14 cellular contexts compared by ENCODE assay signal in the genomic region with DNA sequence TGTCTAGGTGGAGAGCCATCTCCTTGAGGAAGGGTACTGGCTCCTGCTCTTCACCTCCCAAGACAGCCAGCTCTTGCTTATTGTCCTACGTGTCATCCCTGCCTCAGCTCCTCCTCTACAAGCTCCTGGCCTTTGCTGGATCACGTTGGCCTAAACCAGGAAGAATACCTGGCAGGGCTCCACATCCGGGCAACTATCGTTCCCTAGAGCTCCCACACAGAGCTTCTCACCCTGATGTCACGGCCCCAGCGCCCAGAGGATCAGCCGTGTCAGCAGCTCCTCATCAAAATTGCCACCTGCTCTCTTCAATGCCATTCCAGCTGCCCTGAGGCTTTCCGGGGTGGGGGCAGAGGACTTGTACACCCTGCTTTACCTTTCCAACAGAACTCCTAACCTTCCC. TPM values are rescaled to one million over a fixed set of nuclear protein-coding genes. Genes with fewer than 3 reads are reported as not detected.
A peak's percentile ranks its signal among the peaks of the same experiment; 100 is the strongest.
DNase-seq lines count a peak whose midpoint lies in the region; ATAC-seq, FAIRE-seq and TF ChIP-seq lines count a peak whose summit lies in the region.
"Had no signal": no experiment of that assay in that cellular context is flagged by ENCODE, and none has a peak within 500 bp of the region (broad histone marks: within the 10 kb centered on the region; RNA-seq: fewer than 3 reads in every experiment).

No MANE protein-coding gene starts in this region.

- H4K8ac ChIP-seq in neuronal stem cell (ENCODE audit: low read depth, low read length): no peak overlapping the region

- no peaks in the 10 kb centered on the region for H3K79me2 ChIP-seq in hepatocyte

- intact Hi-C loops in Right ventricle myocardium inferior (cut with DNase I) (no loop called here), cardiac septum (cut with DNase I) (no loop called here)

- no peak for FAIRE-seq in RCC 7860 (lab: Jason Lieb, UNC)

- CTCF ChIA-PET in activated CD8-positive, alpha-beta T cell treated with anti-CD3 and anti-CD28 coated beads, Interleukin-2, amount 10 ng/mL, durations not matched to agents 7 days and 5 days (lab: Charles Lee): interaction anchor here (1.2 to 2.4 kb wide), 3 partner anchors 25 to 78 kb away, joined by 3 to 8 read pairs (median 3); no protein-coding TSS in a partner anchor

- no peaks in the 10 kb centered on the region for H3K36me3 Mint-ChIP-seq in activated CD8-positive, alpha-beta T cell treated with anti-CD3 and anti-CD28 coated beads, Interleukin-2, amount 10 ng/mL, durations not matched to agents 7 days and 5 days (ENCODE audit: low read depth)
- H3K36me3 Mint-ChIP-seq: activated naive CD4-positive, alpha-beta T cell treated with anti-CD3 and anti-CD28 coated beads, Interleukin-2, amount 50 U/mL, for 24 hours had no signal

- H3K9ac ChIP-seq in neuronal stem cell (ENCODE audit: low read depth, low read length, poor library complexity): no peak overlapping the region

- H3K79me1 ChIP-seq in neuronal stem cell (ENCODE audit: low read depth, low read length): no peaks in the 10 kb centered on the region

- H3K9me3 ChIP-seq in HAP-1 (no peaks in the 10 kb centered on the region), hepatocyte (ENCODE audit: low read depth) (no peaks in the 10 kb centered on the region), neuronal stem cell (replicated peaks in 1 of 2; ENCODE audit: control insufficient read depth in 2 of 2, insufficient read depth in 1 of 2, low read depth in 1 of 2, low read length in 2 of 2) (no peaks in the 10 kb centered on the region)

- 82% methylated on average over 8 of the region's 8 CpGs for WGBS in hepatocyte (ENCODE audit: low lambda C conversion rate, missing lambda C conversion rate)
- no CpG with 5 or more reads among the region's 8 CpGs for WGBS in neuronal stem cell (ENCODE audit: extremely low coverage in 2 of 2, insufficient read length in 2 of 2, insufficient replicate concordance in 1 of 2), 2 donors

- H3K36me3 ChIP-seq in HAP-1 (replicated peaks): no peaks in the 10 kb centered on the region
- no peaks in the 10 kb centered on the region for H3K36me3 ChIP-seq in hepatocyte (replicated peaks; ENCODE audit: insufficient read depth, low read depth)
- H3K36me3 ChIP-seq in neuronal stem cell (replicated peaks in 1 of 2; ENCODE audit: control insufficient read depth in 2 of 2, insufficient read depth in 2 of 2, low read length in 2 of 2): no peaks in the 10 kb centered on the region

- peaks cover 43% of the 10 kb centered on the region for H3K27me3 Mint-ChIP-seq in activated CD8-positive, alpha-beta T cell treated with anti-CD3 and anti-CD28 coated beads, Interleukin-2, amount 10 ng/mL, durations not matched to agents 7 days and 5 days (ENCODE audit: low read depth)
- H3K27me3 Mint-ChIP-seq: activated naive CD4-positive, alpha-beta T cell treated with anti-CD3 and anti-CD28 coated beads, Interleukin-2, amount 50 U/mL, for 24 hours had no signal

- no peak overlapping the region for H2BK120ac ChIP-seq in neuronal stem cell (ENCODE audit: low read depth, low read length)

- H3K4me3 ChIP-seq in HAP-1 (no peak overlapping the region), hepatocyte (no peak overlapping the region), neuronal stem cell (ENCODE audit: low read length in 2 of 2) (no peak overlapping the region)

- peak; percentile 68 for DNase-seq in Right ventricle myocardium inferior (ENCODE audit: missing footprints)
- DNase-seq in cardiac septum (ENCODE audit: low spot score): no peak
- peak; percentile 19 for DNase-seq in RCC 7860 (ENCODE audit: low spot score)
- DNase-seq in foreskin keratinocyte: peak in 1 of 2 donors; percentile 64
- DNase-seq in HAP-1 (ENCODE audit: low spot score in 2 of 2): no peak
- DNase-seq in hepatocyte (ENCODE audit: low spot score): no peak
- no peak for DNase-seq in activated CD8-positive, alpha-beta T cell treated with anti-CD3 and anti-CD28 coated beads, Interleukin-2, amount 10 ng/mL, durations not matched to agents 7 days and 5 days
- DNase-seq in neuronal stem cell (ENCODE audit: low spot score): no peak
- DNase-seq: activated CD4-positive, alpha-beta T cell treated with anti-CD3 and anti-CD28 coated beads, Interleukin-2, amount 50 U/mL, for 4 hours; AML-193; HCEC 1CT; stimulated activated CD8-positive, alpha-beta memory T cell treated with anti-CD3 and anti-CD28 coated beads, Interleukin-4, amount 100 ng/mL, for 48 hours had no signal

- H3K27ac ChIP-seq in foreskin keratinocyte: peak overlapping the region; percentile 34
- no peak overlapping the region for H3K27ac ChIP-seq in hepatocyte
- no peak overlapping the region for H3K27ac ChIP-seq in neuronal stem cell (replicated peaks; ENCODE audit: low read length)

- H3K4me3 Mint-ChIP-seq in activated CD8-positive, alpha-beta T cell treated with anti-CD3 and anti-CD28 coated beads, Interleukin-2, amount 10 ng/mL, durations not matched to agents 7 days and 5 days: no peak overlapping the region
- H3K4me3 Mint-ChIP-seq: activated naive CD4-positive, alpha-beta T cell treated with anti-CD3 and anti-CD28 coated beads, Interleukin-2, amount 50 U/mL, for 24 hours had no signal

- no peak overlapping the region for H3K27ac Mint-ChIP-seq in activated CD8-positive, alpha-beta T cell treated with anti-CD3 and anti-CD28 coated beads, Interleukin-2, amount 10 ng/mL, durations not matched to agents 7 days and 5 days
- H3K27ac Mint-ChIP-seq: activated naive CD4-positive, alpha-beta T cell treated with anti-CD3 and anti-CD28 coated beads, Interleukin-2, amount 50 U/mL, for 24 hours had no signal

- in situ Hi-C loops in HAP-1 (cut with MboI; ENCODE audit: low sequenced_read_pairs): no loop called here

- H2AFZ ChIP-seq in hepatocyte (no peak overlapping the region), neuronal stem cell (ENCODE audit: low read length) (no peak overlapping the region)

- H3K18ac ChIP-seq in neuronal stem cell (ENCODE audit: low read length): no peak overlapping the region

- peaks cover 22% of the 10 kb centered on the region for H3K27me3 ChIP-seq in foreskin keratinocyte
- no peaks in the 10 kb centered on the region for H3K27me3 ChIP-seq in HAP-1 (ENCODE audit: low read depth)
- H3K27me3 ChIP-seq in hepatocyte: peaks cover 3% of the 10 kb centered on the region
- H3K27me3 ChIP-seq in neuronal stem cell (ENCODE audit: control insufficient read depth in 3 of 3, insufficient read depth in 3 of 3, low read depth in 1 of 3, low read length in 3 of 3): peaks cover 0 to 14% (median 0%) of the 10 kb centered on the region in 3 experiments

- no peak overlapping the region for H2AK5ac ChIP-seq in neuronal stem cell (ENCODE audit: low read depth, low read length)

- peaks cover 9% of the 10 kb centered on the region for H3K4me1 ChIP-seq in foreskin keratinocyte
- H3K4me1 ChIP-seq in HAP-1: peaks cover 2% of the 10 kb centered on the region; the same call in 1 of the 2 replicates
- no peaks in the 10 kb centered on the region for H3K4me1 ChIP-seq in hepatocyte (ENCODE audit: insufficient read depth)
- H3K4me1 ChIP-seq in neuronal stem cell (ENCODE audit: control insufficient read depth in 2 of 2, insufficient read depth in 1 of 2, low read depth in 1 of 2, low read length in 2 of 2): peaks cover 7 to 14% of the 10 kb centered on the region in 2 donors

- no peak overlapping the region for H2BK15ac ChIP-seq in neuronal stem cell (ENCODE audit: low read length)

- ATAC-seq in Right ventricle myocardium inferior (no peak), foreskin keratinocyte (peak; percentile 36)
- ATAC-seq in activated CD8-positive, alpha-beta T cell treated with anti-CD3 and anti-CD28 coated beads, Interleukin-2, amount 10 ng/mL, durations not matched to agents 7 days and 5 days: no peak
- ATAC-seq: SK-N-SH treated with all-trans-retinoic acid at 6 μM for 48 hours had no signal

- H3K4me2 ChIP-seq in hepatocyte: no peak overlapping the region
- no peak overlapping the region for H3K4me2 ChIP-seq in neuronal stem cell (ENCODE audit: insufficient read depth, low read length, poor library complexity, severe bottlenecking)

- H3K14ac ChIP-seq in neuronal stem cell (ENCODE audit: low read length): no peak overlapping the region

- TF ChIP-seq CTCF in foreskin keratinocyte (conservative IDR thresholded peaks at IDR 0.05) (no peak), hepatocyte (IDR thresholded peaks at IDR 0.05; ENCODE audit: poor library complexity) (no peak)

- no peaks in the 10 kb centered on the region for H3K9me2 ChIP-seq in hepatocyte (replicated peaks; ENCODE audit: insufficient read depth)

- peaks cover 8% of the 10 kb centered on the region for H3K4me1 Mint-ChIP-seq in activated CD8-positive, alpha-beta T cell treated with anti-CD3 and anti-CD28 coated beads, Interleukin-2, amount 10 ng/mL, durations not matched to agents 7 days and 5 days (ENCODE audit: low read depth)
- H3K4me1 Mint-ChIP-seq: activated naive CD4-positive, alpha-beta T cell treated with anti-CD3 and anti-CD28 coated beads, Interleukin-2, amount 50 U/mL, for 24 hours had no signal

- POLR2A ChIA-PET in activated CD8-positive, alpha-beta T cell treated with anti-CD3 and anti-CD28 coated beads, Interleukin-2, amount 10 ng/mL, durations not matched to agents 7 days and 5 days (lab: Charles Lee): interaction anchor here (0.7 to 1.2 kb wide), 3 partner anchors 12 to 149 kb away, joined by 3 to 5 read pairs (median 4); partner anchors contain the start of gene UBAP2L

- H3K23ac ChIP-seq in neuronal stem cell (ENCODE audit: low read depth, low read length, poor library complexity): no peak overlapping the region

- H3K4ac ChIP-seq in neuronal stem cell (ENCODE audit: low read length): no peak overlapping the region

- H2BK5ac ChIP-seq in neuronal stem cell (ENCODE audit: low read length): no peak overlapping the region

- no peak overlapping the region for H2BK12ac ChIP-seq in neuronal stem cell (ENCODE audit: low read length)

- H3K9me3 Mint-ChIP-seq in activated CD8-positive, alpha-beta T cell treated with anti-CD3 and anti-CD28 coated beads, Interleukin-2, amount 10 ng/mL, durations not matched to agents 7 days and 5 days (ENCODE audit: insufficient read depth): no peaks in the 10 kb centered on the region
- H3K9me3 Mint-ChIP-seq: activated naive CD4-positive, alpha-beta T cell treated with anti-CD3 and anti-CD28 coated beads, Interleukin-2, amount 50 U/mL, for 24 hours had no signal

- H4K20me1 ChIP-seq in hepatocyte (ENCODE audit: insufficient read depth, poor library complexity, severe bottlenecking): no peaks in the 10 kb centered on the region

- H4K91ac ChIP-seq in neuronal stem cell (ENCODE audit: low read depth, low read length, poor library complexity): no peak overlapping the region

RNA-seq across cellular contexts. Expression of gene TPM3, which starts 1.9 kb away (rescaled TPM):
- 102 TPM for total RNA-seq in Right ventricle myocardium inferior
- total RNA-seq in cardiac septum: 364 TPM
- 529 and 545 TPM in 2 replicates for total RNA-seq in foreskin keratinocyte
- polyA plus RNA-seq in foreskin keratinocyte: 310 and 343 TPM in 2 replicates
- 440 and 441 TPM in 2 replicates for total RNA-seq in hepatocyte
- 302 and 321 TPM in 2 replicates for polyA plus RNA-seq in hepatocyte
- 100 to 1,000 TPM; 856 to 880 TPM for total RNA-seq in activated CD8-positive, alpha-beta T cell treated with anti-CD3 and anti-CD28 coated beads, Interleukin-2, amount 10 ng/mL, durations not matched to agents 7 days and 5 days
- 202 TPM for polyA plus RNA-seq in neuronal stem cell (2013, experiment 1 of 2)
- 205 TPM for polyA plus RNA-seq in neuronal stem cell (2013, experiment 2 of 2)

RNA-seq across cellular contexts. Expression of gene CFAP141, which starts 12.3 kb away (rescaled TPM):
- total RNA-seq in Right ventricle myocardium inferior (not detected), cardiac septum (not detected), foreskin keratinocyte (not detected in 2 replicates), hepatocyte (not detected in 2 replicates)
- polyA plus RNA-seq in foreskin keratinocyte (not detected in 2 replicates), hepatocyte (not detected in 2 replicates)
- total RNA-seq in activated CD8-positive, alpha-beta T cell treated with anti-CD3 and anti-CD28 coated beads, Interleukin-2, amount 10 ng/mL, durations not matched to agents 7 days and 5 days: not detected
- polyA plus RNA-seq in neuronal stem cell (2013, experiment 1 of 2): not detected
- polyA plus RNA-seq in neuronal stem cell (2013, experiment 2 of 2): 0.24 TPM

RNA-seq across cellular contexts. Expression of gene UBAP2L, which starts 26.9 kb away (rescaled TPM):
- total RNA-seq in Right ventricle myocardium inferior (90.2 TPM), cardiac septum (111 TPM), foreskin keratinocyte (107 and 122 TPM in 2 replicates), hepatocyte (83.5 and 103 TPM in 2 replicates)
- polyA plus RNA-seq in foreskin keratinocyte (79.5 and 90.4 TPM in 2 replicates), hepatocyte (119 and 132 TPM in 2 replicates)
- total RNA-seq in activated CD8-positive, alpha-beta T cell treated with anti-CD3 and anti-CD28 coated beads, Interleukin-2, amount 10 ng/mL, durations not matched to agents 7 days and 5 days: 100 to 1,000 TPM; 176 to 179 TPM
- 156 TPM for polyA plus RNA-seq in neuronal stem cell (2013, experiment 1 of 2)
- polyA plus RNA-seq in neuronal stem cell (2013, experiment 2 of 2): 157 TPM

RNA-seq across cellular contexts. Expression of gene NUP210L, which starts 38.9 kb away (rescaled TPM):
- total RNA-seq in Right ventricle myocardium inferior: 0.30 TPM
- total RNA-seq in cardiac septum: 0.48 TPM
- not detected in 2 replicates for total RNA-seq in foreskin keratinocyte
- not detected in 2 replicates for polyA plus RNA-seq in foreskin keratinocyte
- total RNA-seq in hepatocyte: 0.03 and 0.04 TPM in 2 replicates
- polyA plus RNA-seq in hepatocyte: not detected in 2 replicates
- under 1 TPM; 0.08 to 0.13 TPM for total RNA-seq in activated CD8-positive, alpha-beta T cell treated with anti-CD3 and anti-CD28 coated beads, Interleukin-2, amount 10 ng/mL, durations not matched to agents 7 days and 5 days
- polyA plus RNA-seq in neuronal stem cell (2013, experiment 1 of 2): not detected
- not detected for polyA plus RNA-seq in neuronal stem cell (2013, experiment 2 of 2)

Comparison
In these comparisons a context has a peak if more than half of its experiments do, and no peak if none do; other contexts are left out.
1. DNase-seq: peak in Right ventricle myocardium inferior (single experiment) and RCC 7860 (single experiment); none in cardiac septum (single experiment), HAP-1 (0 of 2), hepatocyte (single experiment), activated CD8-positive, alpha-beta T cell treated with anti-CD3 and anti-CD28 coated beads, Interleukin-2, amount 10 ng/mL, durations not matched to agents 7 days and 5 days (single experiment) and neuronal stem cell (single experiment).